ENCODE assay signal across 6 cellular contexts in genomic region chr2:154570501-154570900, GRCh38.
"Had no signal": no experiment of that assay in that cellular context is flagged by ENCODE, and none has a peak within 500 bp of the region (broad histone marks: within the 10 kb centered on the region; RNA-seq: fewer than 3 reads in every experiment).

No MANE protein-coding gene starts in this region.

- DNase-seq: GOT3, H9, HCEC 1CT, IMR-90 had no signal

- H3K4me3 Mint-ChIP-seq: H9 had no signal

- FAIRE-seq: H54, HTR-8/SVneo had no signal
